ENCODE assay signal across 8 cellular contexts in the genomic region with DNA sequence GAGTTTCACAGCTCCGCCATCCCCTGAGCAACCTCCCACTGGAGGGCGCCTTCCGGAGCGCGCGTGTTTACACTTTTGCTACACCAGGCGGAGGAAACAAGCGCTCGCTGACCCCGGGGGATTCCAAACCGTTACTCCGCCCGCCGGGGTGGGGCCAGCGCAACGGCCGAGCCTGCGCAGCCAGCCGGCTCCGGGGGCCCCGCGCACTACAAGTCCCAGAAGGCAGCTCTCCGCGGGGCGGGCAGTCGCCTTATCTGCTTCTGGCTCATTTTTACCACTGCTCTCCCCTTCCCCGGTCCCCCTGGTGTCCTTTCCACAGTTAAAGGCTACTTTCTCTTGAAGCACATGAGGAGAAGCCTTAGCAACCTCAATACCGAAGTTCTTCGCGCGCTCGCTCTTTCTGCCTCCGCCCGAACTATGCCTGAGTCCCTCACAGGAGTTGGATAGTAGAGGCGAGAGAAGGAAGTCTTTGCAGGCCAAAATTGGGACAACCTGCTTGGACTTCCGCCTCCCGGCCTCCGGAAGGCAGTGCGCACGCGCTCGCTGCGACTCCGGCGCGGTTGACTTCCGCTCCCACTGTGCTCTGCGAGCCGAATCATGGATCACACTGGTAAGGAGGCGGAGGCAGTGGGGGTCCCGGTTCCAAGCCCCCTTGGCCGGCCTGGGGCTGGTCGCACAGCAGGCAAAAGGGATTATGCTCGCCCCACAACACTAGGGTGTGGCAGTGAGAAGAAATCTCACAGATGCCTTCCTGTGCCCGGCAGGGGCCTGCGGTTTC. TPM values are rescaled to one million over a fixed set of nuclear protein-coding genes. Genes with fewer than 3 reads are reported as not detected.
DNase-seq lines count a peak whose midpoint lies in the region; ATAC-seq, FAIRE-seq and TF ChIP-seq lines count a peak whose summit lies in the region.

A gene with protein sequence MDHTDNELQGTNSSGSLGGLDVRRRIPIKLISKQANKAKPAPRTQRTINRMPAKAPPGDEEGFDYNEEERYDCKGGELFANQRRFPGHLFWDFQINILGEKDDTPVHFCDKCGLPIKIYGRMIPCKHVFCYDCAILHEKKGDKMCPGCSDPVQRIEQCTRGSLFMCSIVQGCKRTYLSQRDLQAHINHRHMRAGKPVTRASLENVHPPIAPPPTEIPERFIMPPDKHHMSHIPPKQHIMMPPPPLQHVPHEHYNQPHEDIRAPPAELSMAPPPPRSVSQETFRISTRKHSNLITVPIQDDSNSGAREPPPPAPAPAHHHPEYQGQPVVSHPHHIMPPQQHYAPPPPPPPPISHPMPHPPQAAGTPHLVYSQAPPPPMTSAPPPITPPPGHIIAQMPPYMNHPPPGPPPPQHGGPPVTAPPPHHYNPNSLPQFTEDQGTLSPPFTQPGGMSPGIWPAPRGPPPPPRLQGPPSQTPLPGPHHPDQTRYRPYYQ (plus strand): TSS at position 576 of the 778 bp plus-strand sequence. CDS start 22 bp downstream, at position 598.

- peaks cover 4% of the 10 kb centered on the region for H3K36me3 Mint-ChIP-seq in CD4-positive, CD25-positive, alpha-beta regulatory T cell

- peak within 1 kb of the TSS; percentile 92 for H3K9ac ChIP-seq in HepG2 (ENCODE audit: insufficient read depth, low read depth, low read length)

- peaks cover 57% of the 10 kb centered on the region for H3K4me1 ChIP-seq in CD4-positive, CD25-positive, alpha-beta regulatory T cell (ENCODE audit: control insufficient read depth, insufficient read depth, low read length, poor library complexity, severe bottlenecking)
- H3K4me1 ChIP-seq in HepG2 (ENCODE audit: insufficient read depth, low read length): peaks cover 37% of the 10 kb centered on the region

- H2AFZ ChIP-seq in HepG2 (ENCODE audit: low read length): peak within 1 kb of the TSS; percentile 95

- DNase-seq in CD4-positive, CD25-positive, alpha-beta regulatory T cell: peak; percentile 96 to 98 (median 98)
- DNase-seq in NCI-H748 treated with DMSO at 0.1 percent for 48 hours (lab: John Stamatoyannopoulos, UW) (peak; percentile 88), dermis blood vessel endothelial cell (peak; percentile 97), HepG2 (ENCODE audit: low spot score) (peak; percentile 91)
- DNase-seq in activated CD4-positive, alpha-beta T cell treated with anti-CD3 and anti-CD28 coated beads, Interleukin-2, amount 50 U/mL, for 4 hours: peak; percentile 97
- DNase-seq in stimulated activated CD4-positive, alpha-beta T cell treated with anti-CD3 and anti-CD28 coated beads, Interleukin-4, amount 100 ng/mL, for 1 hour: peak; percentile 98

- peak within 1 kb of the TSS; percentile 100 for H3K27ac ChIP-seq in CD4-positive, CD25-positive, alpha-beta regulatory T cell (ENCODE audit: insufficient read depth, low read length, poor library complexity, severe bottlenecking)
- H3K27ac ChIP-seq in HepG2 (ENCODE audit: extremely low read length, insufficient read depth, low read length): peak within 1 kb of the TSS; percentile 98

- peak within 1 kb of the TSS; percentile 89 to 100 (median 98) for H3K4me3 Mint-ChIP-seq in CD4-positive, CD25-positive, alpha-beta regulatory T cell

- peak; percentile 91 to 92 for ATAC-seq in CD4-positive, CD25-positive, alpha-beta regulatory T cell (ENCODE audit: low read depth in 2 of 2)
- ATAC-seq in GM19395 (IDR thresholded peaks at IDR 0.05; ENCODE audit: unreplicated experiment) (peak; percentile 90), HG03565 (IDR thresholded peaks at IDR 0.05; ENCODE audit: unreplicated experiment) (peak; percentile 68), HepG2 (peak; percentile 97)

- no peak for TF ChIP-seq EP300 in HepG2 (IDR thresholded peaks at IDR 0.05; ENCODE audit: low read depth in 2 of 2, low read length in 2 of 2)
- TF ChIP-seq EP300 in HepG2 (CRISPR knock-in tag; IDR thresholded peaks at IDR 0.05; ENCODE audit: borderline replicate concordance): no peak

- peak within 1 kb of the TSS; percentile 94 for H3K4me2 ChIP-seq in HepG2 (ENCODE audit: low read depth, low read length)

- peaks cover 9% of the 10 kb centered on the region for H3K27me3 Mint-ChIP-seq in CD4-positive, CD25-positive, alpha-beta regulatory T cell

- in situ Hi-C loops in HepG2 (cut with HindIII; ENCODE audit: extremely low pct_ligation_motif_present, low pct_unique_long_range_greater_than_20kb): loop anchor here (5.0 to 25.0 kb wide), 2 partner anchors 129 to 369 kb away; no protein-coding TSS in a partner anchor

- intact Hi-C loops in HepG2 (cut with micrococcal nuclease; ENCODE audit: unreplicated experiment): loop anchor here (1.0 to 10.0 kb wide), 5 partner anchors 36 to 401 kb away; no protein-coding TSS in a partner anchor

- peaks cover 17% of the 10 kb centered on the region for H4K20me1 ChIP-seq in HepG2 (ENCODE audit: insufficient read depth, low read length)

- TSS peak; percentile 81 for BruUV-seq in HepG2 (replicated peaks; lab: Mats Ljungman, UMichigan)

- H3K4me1 Mint-ChIP-seq in CD4-positive, CD25-positive, alpha-beta regulatory T cell: peaks cover 25 to 55% (median 47%) of the 10 kb centered on the region in 4 donors

- peak; percentile 95 for TF ChIP-seq RAD21 in HepG2 (CRISPR knock-in tag; IDR thresholded peaks at IDR 0.05)

- TF ChIP-seq CTCF in HepG2 (CRISPR knock-in tag; IDR thresholded peaks at IDR 0.05): peak; percentile 95

- H3K9me3 ChIP-seq in CD4-positive, CD25-positive, alpha-beta regulatory T cell (ENCODE audit: control insufficient read depth in 2 of 2, low read length in 2 of 2): no peaks in the 10 kb centered on the region
- H3K9me3 ChIP-seq in HepG2 (ENCODE audit: low read length): no peaks in the 10 kb centered on the region

- peaks cover 48% of the 10 kb centered on the region for H3K79me2 ChIP-seq in HepG2 (ENCODE audit: insufficient read depth, low read length)

- peak within 1 kb of the TSS; percentile 100 for H3K27ac Mint-ChIP-seq in CD4-positive, CD25-positive, alpha-beta regulatory T cell

- no peaks in the 10 kb centered on the region for H3K36me3 ChIP-seq in CD4-positive, CD25-positive, alpha-beta regulatory T cell (ENCODE audit: control insufficient read depth, insufficient read depth, low read length)
- peaks cover 0 to 3% of the 10 kb centered on the region in 2 experiments; a peak in 1 of 5 replicates for H3K36me3 ChIP-seq in HepG2 (replicated peaks in 1 of 2; ENCODE audit: control insufficient read depth in 1 of 2, insufficient read depth in 2 of 2, low read length in 2 of 2)

- H3K27me3 ChIP-seq in CD4-positive, CD25-positive, alpha-beta regulatory T cell (ENCODE audit: control insufficient read depth, insufficient read depth, low read length): no peaks in the 10 kb centered on the region
- H3K27me3 ChIP-seq in HepG2 (ENCODE audit: control insufficient read depth in 1 of 2, insufficient read depth in 2 of 2, low read length in 2 of 2): no peaks in the 10 kb centered on the region; a peak in 1 of 5 replicates

- CTCF ChIA-PET in HepG2 (lab: Yijun Ruan, JAX; ENCODE audit: low intra/inter-chr PET ratio, low total read pairs): interaction anchor here (1.7 to 2.4 kb wide), 2 partner anchors 131 to 136 kb away, joined by 20 to 30 read pairs; no protein-coding TSS in a partner anchor

- FAIRE-seq in HepG2 (lab: Jason Lieb, UNC): peak; percentile 21

- peaks cover 0 to 1% (median 0%) of the 10 kb centered on the region in 7 donors for H3K9me3 Mint-ChIP-seq in CD4-positive, CD25-positive, alpha-beta regulatory T cell

- 0% methylated on average over 23 of the region's 56 CpGs for WGBS in HepG2 (ENCODE audit: low lambda C conversion rate)

- TF ChIP-seq POLR2A in HepG2 (IDR thresholded peaks at IDR 0.05; ENCODE audit: insufficient read depth in 1 of 2, low read depth in 2 of 2, low read length in 2 of 2): peak; percentile 83

- POLR2A ChIA-PET in HepG2 (lab: Yijun Ruan, JAX): interaction anchor here (0.8 to 3.0 kb wide), 21 partner anchors 12 to 575 kb away, joined by 3 to 30 read pairs (median 4); a partner anchor contains a TSS

- H3K4me3 ChIP-seq in CD4-positive, CD25-positive, alpha-beta regulatory T cell (ENCODE audit: low read depth, low read length): peak within 1 kb of the TSS; percentile 99
- peak within 1 kb of the TSS; percentile 86 to 92 (median 87) for H3K4me3 ChIP-seq in HepG2 (replicated peaks in 1 of 3; ENCODE audit: insufficient read depth in 1 of 3, low read depth in 2 of 3, low read length in 3 of 3)

TF ChIP-seq in HepG2, 621 proteins besides CTCF, POLR2A, EP300 and RAD21 (continues in another document):
- peak; percentile 77 for TF ChIP-seq SAP130 (CRISPR knock-in tag; IDR thresholded peaks at IDR 0.05; ENCODE audit: low read depth)
- TF ChIP-seq CBX2 (IDR thresholded peaks at IDR 0.05; ENCODE audit: low read depth, low read length): no peak
- TF ChIP-seq CBX2 (CRISPR knock-in tag; IDR thresholded peaks at IDR 0.05; ENCODE audit: low read depth): no peak
- TF ChIP-seq DR1 (CRISPR knock-in tag; IDR thresholded peaks at IDR 0.05): no peak; the same call in 1 of the 2 replicates
- TF ChIP-seq ONECUT2 (CRISPR knock-in tag; IDR thresholded peaks at IDR 0.05): no peak

RNA-seq across cellular contexts. Expression of the gene that starts here (rescaled TPM):
- total RNA-seq in CD4-positive, CD25-positive, alpha-beta regulatory T cell: 66.9 TPM
- 100 to 1,000 TPM; 127 to 150 (median 143) TPM for polyA plus RNA-seq in CD4-positive, CD25-positive, alpha-beta regulatory T cell
- total RNA-seq in dermis blood vessel endothelial cell (18.1 and 18.9 TPM in 2 replicates), HepG2 (2016; rRNA removed; fragmentation: Illumina TruSeq; extraction: Trizol) (10.5 and 12.2 TPM in 2 replicates)
- 4.6 and 9.6 TPM in 2 replicates for total RNA-seq in HepG2 (2016; cell fraction: cytosol; rRNA removed; fragmentation: Illumina TruSeq; extraction: Trizol; ENCODE audit: low read depth)
- total RNA-seq in HepG2 (2016; cell fraction: insoluble cytoplasmic fraction; rRNA removed; fragmentation: Illumina TruSeq; extraction: Trizol): 8.4 and 9.8 TPM in 2 replicates
- 10.8 and 12.2 TPM in 2 replicates for total RNA-seq in HepG2 (2016; cell fraction: membrane; rRNA removed; fragmentation: Illumina TruSeq; extraction: Trizol)
- 14.2 and 14.8 TPM in 2 replicates for total RNA-seq in HepG2 (2016; cell fraction: nucleus; rRNA removed; fragmentation: Illumina TruSeq; extraction: Trizol)
- 8.8 and 9.1 TPM in 2 replicates for polyA plus RNA-seq in HepG2 (2011; rRNA removed)
- polyA plus RNA-seq in HepG2 (2011; cell fraction: cytosol; rRNA removed): 4.3 and 5.7 TPM in 2 replicates
- 14.0 and 15.1 TPM in 2 replicates for polyA plus RNA-seq in HepG2 (2011; cell fraction: nucleus; rRNA removed)
- 20.1 and 22.9 TPM in 2 replicates for polyA plus RNA-seq in HepG2 (2012)
- polyA plus RNA-seq in HepG2 (2016; cell fraction: cytosol; fragmentation: Illumina TruSeq; extraction: Trizol; ENCODE audit: low read depth): 2.6 and 2.7 TPM in 2 replicates
- polyA plus RNA-seq in HepG2 (2016; cell fraction: insoluble cytoplasmic fraction; fragmentation: Illumina TruSeq; extraction: Trizol; ENCODE audit: low read depth): 14.3 and 19.8 TPM in 2 replicates
- 5.6 and 7.4 TPM in 2 replicates for polyA plus RNA-seq in HepG2 (2016; cell fraction: membrane; fragmentation: Illumina TruSeq; extraction: Trizol; ENCODE audit: low read depth)
- polyA plus RNA-seq in HepG2 (2016; cell fraction: nucleus; fragmentation: Illumina TruSeq; extraction: Trizol; ENCODE audit: insufficient read depth, low read depth): 15.6 and 15.9 TPM in 2 replicates
- polyA minus RNA-seq in HepG2 (2011; rRNA and poly(A)+ RNA removed; ENCODE audit: low replicate concordance): 10.1 and 20.3 TPM in 2 replicates
- polyA minus RNA-seq in HepG2 (2011; cell fraction: cytosol; rRNA and poly(A)+ RNA removed): 15.6 and 20.4 TPM in 2 replicates
- polyA minus RNA-seq in HepG2 (2011; cell fraction: nucleus; rRNA and poly(A)+ RNA removed): 42.4 and 45.3 TPM in 2 replicates

Comparison
In these comparisons a context has a peak if more than half of its experiments do, and no peak if none do; other contexts are left out.
1. Peak in every context shown above with its lines: DNase-seq, ATAC-seq, H3K4me3 ChIP-seq and H3K27ac ChIP-seq.
2. RNA of the gene that starts here (polyA plus RNA-seq): 127 to 150 TPM in CD4-positive, CD25-positive, alpha-beta regulatory T cell; 2.6 to 22.9 TPM in HepG2; every median in the first group is over 4 times any median in the second.